ENCODE assay signal across 11 cellular contexts in the genomic region with DNA sequence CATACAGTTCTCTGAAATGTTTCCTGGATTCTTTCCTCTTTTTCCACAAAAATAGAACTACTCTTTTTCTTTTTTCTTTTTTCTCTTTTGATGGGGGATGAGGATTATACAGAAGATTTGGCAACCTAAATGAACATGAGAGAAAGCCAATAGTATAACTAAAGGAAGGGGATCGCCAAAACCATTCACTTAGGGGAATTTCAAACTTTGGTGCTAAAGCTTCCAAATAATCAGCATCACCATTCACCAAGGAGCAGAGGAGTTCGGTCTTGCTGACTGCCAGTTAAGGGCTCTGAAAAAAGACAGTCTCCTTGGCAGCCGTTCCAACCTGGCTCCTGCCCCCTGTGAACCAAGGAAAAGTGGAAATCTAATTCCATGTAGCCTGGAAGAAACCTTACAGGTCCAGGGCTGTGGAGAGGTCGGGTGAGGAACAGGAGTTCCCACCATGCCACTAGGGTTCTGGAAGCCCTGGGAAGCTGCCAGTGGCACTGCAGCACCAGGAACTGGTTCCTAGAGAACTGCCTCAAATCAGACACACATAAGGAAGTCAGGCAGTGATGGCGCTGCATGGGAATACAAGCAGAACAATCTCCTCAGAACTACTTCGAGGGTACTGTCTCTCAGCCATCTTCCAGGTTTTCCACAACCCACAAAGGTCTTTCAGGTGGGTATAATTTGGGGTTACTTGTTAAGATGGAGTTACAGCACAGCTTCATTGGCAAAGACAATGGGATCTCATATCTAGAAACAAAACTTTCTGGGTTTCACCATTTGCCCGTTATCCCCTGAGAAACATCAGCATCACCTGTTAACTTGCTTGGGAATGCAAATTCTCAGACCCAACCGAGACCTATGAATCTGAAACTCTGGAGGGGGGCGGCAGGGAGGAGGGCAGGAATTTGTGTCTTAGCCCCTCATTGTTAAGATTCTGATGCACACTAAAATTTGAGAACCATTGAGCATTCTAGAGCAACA.
DNase-seq lines count a peak whose midpoint lies in the region; ATAC-seq, FAIRE-seq and TF ChIP-seq lines count a peak whose summit lies in the region.
"Had no signal": no experiment of that assay in that cellular context is flagged by ENCODE, and none has a peak within 500 bp of the region (broad histone marks: within the 10 kb centered on the region; RNA-seq: fewer than 3 reads in every experiment).

No MANE protein-coding gene starts in this region.

- H3K27ac Mint-ChIP-seq in GM23338, result no peak overlapping the region
- no peak overlapping the region for H3K27ac Mint-ChIP-seq in activated T-cell treated with anti-CD3 and anti-CD28 coated beads, Interleukin-2, amount 50 U/mL, for 24 hours
- H3K27ac Mint-ChIP-seq in activated CD4-positive, alpha-beta memory T cell treated with anti-CD3 and anti-CD28 coated beads for 36 hours, result no peak overlapping the region
- H3K27ac Mint-ChIP-seq: activated CD4-positive, alpha-beta T cell treated with anti-CD3 and anti-CD28 coated beads, Interleukin-2, amount 10 ng/mL, durations not matched to agents 24 days and 14 days had no signal

- 93% methylated on average over 9 of the region's 9 CpGs for WGBS in smooth muscle cell (ENCODE audit: low lambda C conversion rate)

- H3K9me3 ChIP-seq in adipocyte (ENCODE audit: control insufficient read depth, low read length), result no peaks in the 10 kb centered on the region
- H3K9me3 ChIP-seq in right atrium auricular region, result no peaks in the 10 kb centered on the region
- H3K9me3 ChIP-seq in smooth muscle cell (replicated peaks; ENCODE audit: low read depth), result no peaks in the 10 kb centered on the region
- H3K9me3 ChIP-seq in effector memory CD4-positive, alpha-beta T cell (ENCODE audit: control insufficient read depth, low read length), result no peaks in the 10 kb centered on the region
- no peaks in the 10 kb centered on the region for H3K9me3 ChIP-seq in kidney (ENCODE audit: control insufficient read depth in 1 of 2, low read length in 2 of 2)

- no peak for FAIRE-seq in kidney (lab: Jason Lieb, UNC)

- no peaks in the 10 kb centered on the region for H3K36me3 Mint-ChIP-seq in GM23338 (ENCODE audit: low read depth)
- H3K36me3 Mint-ChIP-seq in activated T-cell treated with anti-CD3 and anti-CD28 coated beads, Interleukin-2, amount 50 U/mL, for 24 hours (ENCODE audit: low read depth), result peaks cover 3% of the 10 kb centered on the region
- H3K36me3 Mint-ChIP-seq in activated CD4-positive, alpha-beta memory T cell treated with anti-CD3 and anti-CD28 coated beads for 36 hours, result no peaks in the 10 kb centered on the region

- H3K4me2 ChIP-seq in GM23338, result no peak overlapping the region
- H3K4me2 ChIP-seq in smooth muscle cell, result peak overlapping the region; percentile 34

- H3F3A ChIP-seq in GM23338 (replicated peaks; ENCODE audit: low read depth), result no peaks in the 10 kb centered on the region
- peaks cover 5% of the 10 kb centered on the region for H3F3A ChIP-seq in smooth muscle cell (ENCODE audit: low read depth)

- CTCF ChIA-PET in activated CD4-positive, alpha-beta memory T cell treated with anti-CD3 and anti-CD28 coated beads for 36 hours (lab: Charles Lee), result interaction anchor here (1.9 kb wide), 1 partner anchor 15 kb away, joined by 5 read pairs; no protein-coding TSS in a partner anchor

- H3K4me3 Mint-ChIP-seq in GM23338, result no peak overlapping the region
- no peak overlapping the region for H3K4me3 Mint-ChIP-seq in activated T-cell treated with anti-CD3 and anti-CD28 coated beads, Interleukin-2, amount 50 U/mL, for 24 hours
- no peak overlapping the region for H3K4me3 Mint-ChIP-seq in activated CD4-positive, alpha-beta memory T cell treated with anti-CD3 and anti-CD28 coated beads for 36 hours
- H3K4me3 Mint-ChIP-seq: activated CD4-positive, alpha-beta T cell treated with anti-CD3 and anti-CD28 coated beads, Interleukin-2, amount 10 ng/mL, durations not matched to agents 24 days and 14 days had no signal

- H3K4me1 ChIP-seq in GM23338 (ENCODE audit: insufficient read depth), result peaks cover 11% of the 10 kb centered on the region; the same call in 1 of the 2 replicates
- peaks cover 66% of the 10 kb centered on the region for H3K4me1 ChIP-seq in adipocyte (ENCODE audit: control insufficient read depth, insufficient read depth, low read length)
- H3K4me1 ChIP-seq in right atrium auricular region, result peaks cover 0 to 29% of the 10 kb centered on the region in 2 donors
- H3K4me1 ChIP-seq in smooth muscle cell (ENCODE audit: low read depth), result peaks cover 17% of the 10 kb centered on the region
- H3K4me1 ChIP-seq in effector memory CD4-positive, alpha-beta T cell (ENCODE audit: control insufficient read depth, insufficient read depth, low read length, poor library complexity, severe bottlenecking), result peaks cover 11% of the 10 kb centered on the region
- H3K4me1 ChIP-seq in kidney (ENCODE audit: control insufficient read depth in 1 of 2, insufficient read depth in 1 of 2, low read depth in 1 of 2, low read length in 2 of 2), result no peaks in the 10 kb centered on the region
- H3K4me1 ChIP-seq: parathyroid adenoma had no signal

- peaks cover 3% of the 10 kb centered on the region for H3K27me3 Mint-ChIP-seq in GM23338 (ENCODE audit: insufficient read depth, low read depth, poor library complexity)
- no peaks in the 10 kb centered on the region for H3K27me3 Mint-ChIP-seq in activated T-cell treated with anti-CD3 and anti-CD28 coated beads, Interleukin-2, amount 50 U/mL, for 24 hours
- H3K27me3 Mint-ChIP-seq in activated CD4-positive, alpha-beta memory T cell treated with anti-CD3 and anti-CD28 coated beads for 36 hours, result no peaks in the 10 kb centered on the region
- H3K27me3 Mint-ChIP-seq: activated CD4-positive, alpha-beta T cell treated with anti-CD3 and anti-CD28 coated beads, Interleukin-2, amount 10 ng/mL, durations not matched to agents 24 days and 14 days; CD8-positive, alpha-beta memory T cell had no signal

- DNase-seq in GM23338 (ENCODE audit: low spot score) (no peak), adipocyte (ENCODE audit: low read depth) (no peak), right atrium auricular region (ENCODE audit: low spot score) (no peak), smooth muscle cell (lab: John Stamatoyannopoulos, UW; ENCODE audit: unreplicated experiment) (no peak), kidney (no peak)
- DNase-seq in activated T-cell treated with anti-CD3 and anti-CD28 coated beads, Interleukin-2, amount 50 U/mL, for 24 hours, result no peak
- DNase-seq in activated CD4-positive, alpha-beta memory T cell treated with anti-CD3 and anti-CD28 coated beads for 36 hours, result no peak
- no peak for DNase-seq in effector memory CD4-positive, alpha-beta T cell
- DNase-seq: activated CD4-positive, alpha-beta T cell treated with anti-CD3 and anti-CD28 coated beads, Interleukin-2, amount 10 ng/mL, durations not matched to agents 24 days and 14 days; CD8-positive, alpha-beta memory T cell had no signal

- H3K9me2 ChIP-seq in GM23338 (ENCODE audit: insufficient read depth), result no peaks in the 10 kb centered on the region

- H3K4me1 Mint-ChIP-seq in GM23338, result peaks cover 21% of the 10 kb centered on the region
- peaks cover 78% of the 10 kb centered on the region for H3K4me1 Mint-ChIP-seq in activated T-cell treated with anti-CD3 and anti-CD28 coated beads, Interleukin-2, amount 50 U/mL, for 24 hours (ENCODE audit: low read depth)
- peaks cover 63% of the 10 kb centered on the region for H3K4me1 Mint-ChIP-seq in activated CD4-positive, alpha-beta memory T cell treated with anti-CD3 and anti-CD28 coated beads for 36 hours (ENCODE audit: low read depth)

- no peak overlapping the region for H3K4me3 ChIP-seq in GM23338
- no peak overlapping the region for H3K4me3 ChIP-seq in adipocyte (ENCODE audit: low read length)
- H3K4me3 ChIP-seq in right atrium auricular region, result no peak overlapping the region
- no peak overlapping the region for H3K4me3 ChIP-seq in smooth muscle cell
- no peak overlapping the region for H3K4me3 ChIP-seq in effector memory CD4-positive, alpha-beta T cell (ENCODE audit: insufficient read depth, low read depth, low read length, poor library complexity, severe bottlenecking)
- H3K4me3 ChIP-seq in kidney (ENCODE audit: low read length in 2 of 2), result no peak overlapping the region

- H3K27me3 ChIP-seq in GM23338 (ENCODE audit: insufficient read depth) (no peaks in the 10 kb centered on the region), adipocyte (replicated peaks; ENCODE audit: control insufficient read depth, insufficient read depth, low read length) (no peaks in the 10 kb centered on the region), right atrium auricular region (no peaks in the 10 kb centered on the region), smooth muscle cell (ENCODE audit: low read depth) (no peaks in the 10 kb centered on the region)
- no peaks in the 10 kb centered on the region for H3K27me3 ChIP-seq in effector memory CD4-positive, alpha-beta T cell (replicated peaks; ENCODE audit: control insufficient read depth, insufficient read depth, low read length, poor library complexity, severe bottlenecking)

- H4K20me1 ChIP-seq in GM23338 (replicated peaks; ENCODE audit: insufficient read depth), result no peaks in the 10 kb centered on the region
- no peaks in the 10 kb centered on the region for H4K20me1 ChIP-seq in smooth muscle cell (ENCODE audit: low read depth)

- H3K79me2 ChIP-seq in GM23338 (replicated peaks; ENCODE audit: insufficient read depth), result peaks cover 8% of the 10 kb centered on the region
- peaks cover 16% of the 10 kb centered on the region for H3K79me2 ChIP-seq in smooth muscle cell (ENCODE audit: low read depth)
- H3K79me2 ChIP-seq: parathyroid adenoma had no signal

- peak; percentile 24 for ATAC-seq in GM23338

- H2AFZ ChIP-seq in GM23338 (no peak overlapping the region), smooth muscle cell (ENCODE audit: low read depth) (no peak overlapping the region)
- H2AFZ ChIP-seq: parathyroid adenoma had no signal

- POLR2A ChIA-PET in activated CD4-positive, alpha-beta memory T cell treated with anti-CD3 and anti-CD28 coated beads for 36 hours (lab: Charles Lee), result interaction anchor here (0.6 kb wide), 1 partner anchor 178 kb away, joined by 3 read pairs; no protein-coding TSS in a partner anchor

- no peaks in the 10 kb centered on the region for H3K36me3 ChIP-seq in GM23338 (ENCODE audit: insufficient read depth)
- H3K36me3 ChIP-seq in adipocyte (ENCODE audit: control insufficient read depth, insufficient read depth, low read length, severe bottlenecking), result no peaks in the 10 kb centered on the region
- no peaks in the 10 kb centered on the region for H3K36me3 ChIP-seq in right atrium auricular region
- no peaks in the 10 kb centered on the region for H3K36me3 ChIP-seq in smooth muscle cell (ENCODE audit: low read depth)
- no peaks in the 10 kb centered on the region for H3K36me3 ChIP-seq in effector memory CD4-positive, alpha-beta T cell (ENCODE audit: control insufficient read depth, insufficient read depth, low read length)
- H3K36me3 ChIP-seq in kidney (ENCODE audit: control insufficient read depth in 1 of 2, insufficient read depth in 2 of 2, low read length in 2 of 2), result no peaks in the 10 kb centered on the region

- TF ChIP-seq CTCF in GM23338 (conservative IDR thresholded peaks at IDR 0.05; ENCODE audit: low read depth in 2 of 2) (no peak), right atrium auricular region (IDR thresholded peaks at IDR 0.05) (no peak), smooth muscle cell (IDR thresholded peaks at IDR 0.05; ENCODE audit: borderline replicate concordance, insufficient read depth, poor library complexity, severe bottlenecking) (no peak), kidney (IDR thresholded peaks at IDR 0.05; ENCODE audit: borderline replicate concordance, extremely low read depth, insufficient read depth) (no peak)

- intact Hi-C loops in activated CD4-positive, alpha-beta memory T cell treated with anti-CD3 and anti-CD28 coated beads for 36 hours (cut with micrococcal nuclease), result loop anchor here (1.0 to 2.0 kb wide), 4 partner anchors 16 to 94 kb away; no protein-coding TSS in a partner anchor
- intact Hi-C loops in kidney (cut with DNase I), result no loop called here

- H3K27ac ChIP-seq in GM23338 (ENCODE audit: low read depth) (no peak overlapping the region; the same call in 1 of the 2 replicates), right atrium auricular region (peak overlapping the region; percentile 46 to 65), smooth muscle cell (ENCODE audit: low read depth) (peak overlapping the region; percentile 100), kidney (ENCODE audit: low read depth in 2 of 2, low read length in 2 of 2) (no peak overlapping the region)
- H3K27ac ChIP-seq in effector memory CD4-positive, alpha-beta T cell (ENCODE audit: insufficient read depth, low read length, poor library complexity, severe bottlenecking), result no peak overlapping the region
- H3K27ac ChIP-seq: parathyroid adenoma had no signal

- H3K9ac ChIP-seq in adipocyte (ENCODE audit: low read length) (peak overlapping the region; percentile 43), smooth muscle cell (ENCODE audit: low read depth) (peak overlapping the region; percentile 56), kidney (ENCODE audit: low read length in 2 of 2) (no peak overlapping the region)
- H3K9ac ChIP-seq: parathyroid adenoma had no signal

- H3K9me3 Mint-ChIP-seq in GM23338, result no peaks in the 10 kb centered on the region
- peaks cover 3% of the 10 kb centered on the region for H3K9me3 Mint-ChIP-seq in activated T-cell treated with anti-CD3 and anti-CD28 coated beads, Interleukin-2, amount 50 U/mL, for 24 hours
- H3K9me3 Mint-ChIP-seq in activated CD4-positive, alpha-beta memory T cell treated with anti-CD3 and anti-CD28 coated beads for 36 hours, result no peaks in the 10 kb centered on the region
- H3K9me3 Mint-ChIP-seq: CD8-positive, alpha-beta memory T cell had no signal

Comparison
In these comparisons a context has a peak if more than half of its experiments do, and no peak if none do; other contexts are left out.
1. H3K27ac ChIP-seq: peak in right atrium auricular region (2 of 2) and smooth muscle cell (single experiment); none in GM23338 (single experiment), effector memory CD4-positive, alpha-beta T cell (single experiment) and kidney (0 of 2).
2. H3K9ac ChIP-seq: peak in adipocyte (single experiment) and smooth muscle cell (single experiment); none in kidney (0 of 2).